31 cellular contexts compared by ENCODE assay signal in genomic region chr14:99125616-99126431, GRCh38.
DNase-seq lines count a peak whose midpoint lies in the region; ATAC-seq and TF ChIP-seq lines count a peak whose summit lies in the region.
"Had no signal": no experiment of that assay in that cellular context is flagged by ENCODE, and none has a peak within 500 bp of the region (broad histone marks: within the 10 kb centered on the region; RNA-seq: fewer than 3 reads in every experiment).

No MANE protein-coding gene starts in this region.

- H3K4me3 Mint-ChIP-seq in WTC11: no peak overlapping the region
- H3K4me3 Mint-ChIP-seq: activated CD4-positive, alpha-beta T cell treated with anti-CD3 and anti-CD28 coated beads, Interleukin-2, amount 10 ng/mL, durations not matched to agents 24 days and 14 days; CD4-positive, CD25-positive, alpha-beta regulatory T cell; immature natural killer cell; natural killer cell had no signal

- TF ChIP-seq POLR2A in esophagus muscularis mucosa (IDR thresholded peaks at IDR 0.05; ENCODE audit: low read depth): no peak
- TF ChIP-seq POLR2A in spleen (IDR thresholded peaks at IDR 0.05): no peak

- no peak for TF ChIP-seq CTCF in WTC11 (IDR thresholded peaks at IDR 0.05)
- TF ChIP-seq CTCF in esophagus muscularis mucosa (IDR thresholded peaks at IDR 0.05): no peak
- TF ChIP-seq CTCF in spleen (IDR thresholded peaks at IDR 0.05 in 8 of 11, conservative IDR thresholded peaks at IDR 0.05 in 3 of 11): no peak
- TF ChIP-seq CTCF in mucosa of descending colon (IDR thresholded peaks at IDR 0.05): no peak

- H3K4me3 ChIP-seq in esophagus muscularis mucosa (no peak overlapping the region), spleen (no peak overlapping the region), mucosa of descending colon (no peak overlapping the region)
- H3K4me3 ChIP-seq: hepatocyte, K562, left ventricle myocardium inferior, ovary had no signal

- H3K36me3 ChIP-seq in esophagus muscularis mucosa (no peaks in the 10 kb centered on the region), spleen (no peaks in the 10 kb centered on the region), mucosa of descending colon (ENCODE audit: low read depth) (no peaks in the 10 kb centered on the region)
- H3K36me3 ChIP-seq: left ventricle myocardium inferior, ovary had no signal

- H3K27ac Mint-ChIP-seq in WTC11: 0 out of 2 replicates have a peak overlapping the region, but pooled peaks have one; percentile 68
- H3K27ac Mint-ChIP-seq: activated CD4-positive, alpha-beta T cell treated with anti-CD3 and anti-CD28 coated beads, Interleukin-2, amount 10 ng/mL, durations not matched to agents 24 days and 14 days; CD4-positive, CD25-positive, alpha-beta regulatory T cell; immature natural killer cell; natural killer cell had no signal

- POLR2A ChIA-PET in WTC11 (lab: Charles Lee): no interaction called here

- TF ChIP-seq EP300 in esophagus muscularis mucosa (IDR thresholded peaks at IDR 0.05): no peak

- CTCF ChIA-PET in WTC11 (lab: Charles Lee): no interaction called here

- no peaks in the 10 kb centered on the region for H3K9me3 ChIP-seq in esophagus muscularis mucosa
- H3K9me3 ChIP-seq in spleen: peaks cover 0 to 7% (median 0%) of the 10 kb centered on the region in 8 donors
- H3K9me3 ChIP-seq in mucosa of descending colon: no peaks in the 10 kb centered on the region
- H3K9me3 ChIP-seq: left ventricle myocardium inferior, ovary had no signal

- ATAC-seq in WTC11 (no peak), GM18520 (IDR thresholded peaks at IDR 0.05; ENCODE audit: unreplicated experiment) (no peak), mucosa of descending colon (no peak)
- ATAC-seq: K562, natural killer cell, SK-N-SH treated with all-trans-retinoic acid at 6 μM for 48 hours had no signal

- H3K27me3 ChIP-seq in esophagus muscularis mucosa (peaks cover 0 to 11% (median 0%) of the 10 kb centered on the region in 4 donors), spleen (replicated peaks in 1 of 7) (peaks cover 0 to 10% (median 0%) of the 10 kb centered on the region in 7 donors)
- H3K27me3 ChIP-seq: hepatocyte, ovary had no signal

- H3K4me1 Mint-ChIP-seq in WTC11: peaks cover 24% of the 10 kb centered on the region

- H3K27ac ChIP-seq in esophagus muscularis mucosa (replicated peaks in 1 of 4): no peak overlapping the region
- H3K27ac ChIP-seq in spleen: no peak overlapping the region
- H3K27ac ChIP-seq: 22Rv1, hepatocyte, left ventricle myocardium inferior, ovary had no signal

- no peaks in the 10 kb centered on the region for H3K9me3 Mint-ChIP-seq in WTC11
- H3K9me3 Mint-ChIP-seq: activated CD4-positive, alpha-beta T cell treated with anti-CD3 and anti-CD28 coated beads, Interleukin-2, amount 10 ng/mL, durations not matched to agents 24 days and 14 days; CD4-positive, CD25-positive, alpha-beta regulatory T cell; immature natural killer cell; natural killer cell had no signal

- 90% methylated on average over 4 of the region's 4 CpGs for WGBS in esophagus muscularis mucosa
- 56 to 63% (median 61%) methylated on average over 3 to 4 of the region's 4 CpGs for WGBS in spleen, 5 donors

- DNase-seq in DMS53 (lab: John Stamatoyannopoulos, UW): peak; percentile 3
- no peak for DNase-seq in DMS53 treated with DMSO at 0.1 percent for 48 hours (lab: John Stamatoyannopoulos, UW; ENCODE audit: unreplicated experiment)
- DNase-seq in WTC11 (ENCODE audit: low spot score): no peak
- DNase-seq in esophagus muscularis mucosa (ENCODE audit: extremely low spot score): peak; percentile 88
- peak; percentile 41 for DNase-seq in spleen
- no peak for DNase-seq in mucosa of descending colon
- no peak for DNase-seq in stimulated activated CD4-positive, alpha-beta T cell treated with anti-CD3 and anti-CD28 coated beads, Interleukin-1b, Interleukin-23, amount 100 ng/mL, for 48 hours
- DNase-seq: activated CD4-positive, alpha-beta T cell treated with anti-CD3 and anti-CD28 coated beads, Interleukin-2, amount 10 ng/mL, durations not matched to agents 24 days and 14 days; activated gamma-delta T cell treated with Interleukin-2 at 50 U/mL for 16 hours; CD4-positive, CD25-positive, alpha-beta regulatory T cell; effector CD4-positive, alpha-beta T cell; foreskin melanocyte; immature natural killer cell; left ventricle myocardium inferior; midbrain; MM.1S; natural killer cell; NCI-H1436 treated with DMSO at 0.1 percent for 48 hours; NCI-H2171; NCI-H526 treated with DMSO at 0.1 percent for 48 hours; ovary; retina; RPMI8226; stimulated activated CD4-positive, alpha-beta T cell treated with anti-CD3 and anti-CD28 coated beads, Interleukin-4, amount 100 ng/mL, for 4 hours; stimulated activated naive CD4-positive, alpha-beta T cell treated with Interleukin-2 at 50 U/mL for 16 hours; T-helper 2 cell had no signal

- H3K4me1 ChIP-seq in esophagus muscularis mucosa: peaks cover 0 to 7% (median 0%) of the 10 kb centered on the region in 4 donors
- peaks cover 0 to 4% (median 0%) of the 10 kb centered on the region in 6 donors for H3K4me1 ChIP-seq in spleen
- no peaks in the 10 kb centered on the region for H3K4me1 ChIP-seq in mucosa of descending colon (ENCODE audit: low read depth)
- H3K4me1 ChIP-seq: left ventricle myocardium inferior had no signal

- no peaks in the 10 kb centered on the region for H3K36me3 Mint-ChIP-seq in WTC11
- H3K36me3 Mint-ChIP-seq: immature natural killer cell, natural killer cell had no signal

- H3K27me3 Mint-ChIP-seq in WTC11 (ENCODE audit: low read depth): no peaks in the 10 kb centered on the region
- H3K27me3 Mint-ChIP-seq: CD4-positive, CD25-positive, alpha-beta regulatory T cell had no signal

- intact Hi-C loops in esophagus muscularis mucosa (cut with DNase I): no loop called here
- intact Hi-C loops in spleen (cut with DNase I; ENCODE audit: low total_unique reads): no loop called here
- intact Hi-C loops in mucosa of descending colon (cut with DNase I, micrococcal nuclease): no loop called here

TF ChIP-seq in WTC11, 78 proteins besides CTCF, POLR2A, EP300 and RAD21:
- TF ChIP-seq RELA (CRISPR knock-in tag; IDR thresholded peaks at IDR 0.05; ENCODE audit: borderline replicate concordance) (no peak), TEAD1 (CRISPR knock-in tag; IDR thresholded peaks at IDR 0.05) (no peak), IRF1 (CRISPR knock-in tag; IDR thresholded peaks at IDR 0.05) (no peak), PREB (CRISPR knock-in tag; IDR thresholded peaks at IDR 0.05; ENCODE audit: borderline replicate concordance) (no peak), KAT7 (CRISPR knock-in tag; IDR thresholded peaks at IDR 0.05; ENCODE audit: borderline replicate concordance) (no peak), ZBTB21 (CRISPR knock-in tag; IDR thresholded peaks at IDR 0.05; ENCODE audit: borderline replicate concordance) (no peak), HMGA2 (CRISPR knock-in tag; IDR thresholded peaks at IDR 0.05) (no peak), GRHL2 (CRISPR knock-in tag; IDR thresholded peaks at IDR 0.05; ENCODE audit: insufficient replicate concordance, severe bottlenecking) (no peak), JAZF1 (CRISPR knock-in tag; IDR thresholded peaks at IDR 0.05) (no peak)

Comparison
In these comparisons a context has a peak if more than half of its experiments do, and no peak if none do; other contexts are left out.
1. DNase-seq: peak in DMS53 (single experiment), esophagus muscularis mucosa (single experiment) and spleen (single experiment); none in DMS53 treated with DMSO at 0.1 percent for 48 hours (single experiment), WTC11 (single experiment), mucosa of descending colon (0 of 3) and stimulated activated CD4-positive, alpha-beta T cell treated with anti-CD3 and anti-CD28 coated beads, Interleukin-1b, Interleukin-23, amount 100 ng/mL, for 48 hours (single experiment).